In genomic region chr2:173614265-173614930, GRCh38 we compare ENCODE assay signal across 1 cellular context.
TF ChIP-seq lines count a peak whose summit lies in the region.

No MANE protein-coding gene starts in this region.

TF ChIP-seq in HEK293, 187 proteins besides CTCF, POLR2A, EP300 and RAD21 (continued from another document and continues in another):
- TF ChIP-seq ZNF692 (tag by site-specific recombination; IDR thresholded peaks at IDR 0.05) (no peak), ZBTB6 (tag by site-specific recombination; IDR thresholded peaks at IDR 0.05) (no peak), ZNF366 (tag by site-specific recombination; conservative IDR thresholded peaks at IDR 0.05) (no peak), ZNF184 (tag by site-specific recombination; IDR thresholded peaks at IDR 0.05) (no peak), ZNF664 (tag by site-specific recombination; IDR thresholded peaks at IDR 0.05) (no peak), ZNF792 (tag by site-specific recombination; IDR thresholded peaks at IDR 0.05) (no peak), ZNF518A (tag by site-specific recombination; conservative IDR thresholded peaks at IDR 0.05; ENCODE audit: low read depth) (0 out of 2 replicates have a peak, but pooled peaks have one; percentile 39), EGR2 (tag by site-specific recombination; IDR thresholded peaks at IDR 0.05; ENCODE audit: low read depth) (no peak), ZNF580 (tag by site-specific recombination; IDR thresholded peaks at IDR 0.05) (peak; percentile 67), KLF17 (tag by site-specific recombination; IDR thresholded peaks at IDR 0.05) (no peak), ZSCAN30 (tag by site-specific recombination; IDR thresholded peaks at IDR 0.05) (peak; percentile 55; the same call in 1 of the 2 replicates), ZBTB44 (tag by site-specific recombination; IDR thresholded peaks at IDR 0.05) (peak; percentile 64; the same call in 1 of the 2 replicates), ATF2 (tag by site-specific recombination; IDR thresholded peaks at IDR 0.05; ENCODE audit: low read depth) (0 out of 2 replicates have a peak, but pooled peaks have one; percentile 9), ZNF610 (tag by site-specific recombination; IDR thresholded peaks at IDR 0.05; ENCODE audit: borderline replicate concordance) (no peak), ZNF677 (tag by site-specific recombination; IDR thresholded peaks at IDR 0.05) (no peak), ZNF138 (tag by site-specific recombination; IDR thresholded peaks at IDR 0.05; ENCODE audit: borderline replicate concordance) (no peak), ZNF19 (tag by site-specific recombination; IDR thresholded peaks at IDR 0.05; ENCODE audit: low read depth) (no peak), ZFP41 (tag by site-specific recombination; IDR thresholded peaks at IDR 0.05; ENCODE audit: borderline replicate concordance) (no peak), ZNF174 (tag by site-specific recombination; IDR thresholded peaks at IDR 0.05) (no peak), PRDM6 (tag by site-specific recombination; IDR thresholded peaks at IDR 0.05) (peak; percentile 84), SCRT2 (tag by site-specific recombination; IDR thresholded peaks at IDR 0.05) (no peak), ZNF10 (tag by site-specific recombination; IDR thresholded peaks at IDR 0.05) (no peak), ZNF302 (tag by site-specific recombination; IDR thresholded peaks at IDR 0.05; ENCODE audit: low read depth) (no peak), ZNF560 (tag by site-specific recombination; IDR thresholded peaks at IDR 0.05; ENCODE audit: borderline replicate concordance) (no peak), ZNF391 (tag by site-specific recombination; IDR thresholded peaks at IDR 0.05; ENCODE audit: borderline replicate concordance, low read depth) (no peak), ZNF621 (tag by site-specific recombination; IDR thresholded peaks at IDR 0.05) (no peak), ZNF221 (tag by site-specific recombination; IDR thresholded peaks at IDR 0.05; ENCODE audit: borderline replicate concordance) (no peak), ZNF16 (tag by site-specific recombination; IDR thresholded peaks at IDR 0.05; ENCODE audit: low read depth) (no peak), ZNF707 (tag by site-specific recombination; IDR thresholded peaks at IDR 0.05) (no peak), ZNF48 (tag by site-specific recombination; IDR thresholded peaks at IDR 0.05) (no peak), PRDM10 (tag by site-specific recombination; IDR thresholded peaks at IDR 0.05) (no peak), MYNN (tag by site-specific recombination; IDR thresholded peaks at IDR 0.05; ENCODE audit: borderline replicate concordance) (no peak), ZNF140 (tag by site-specific recombination; IDR thresholded peaks at IDR 0.05) (no peak), ZNF704 (tag by site-specific recombination; IDR thresholded peaks at IDR 0.05) (no peak), ZNF133 (tag by site-specific recombination; IDR thresholded peaks at IDR 0.05) (no peak), ZNF394 (tag by site-specific recombination; IDR thresholded peaks at IDR 0.05; ENCODE audit: borderline replicate concordance) (no peak), ZNF843 (tag by site-specific recombination; IDR thresholded peaks at IDR 0.05) (peak; percentile 76), BCL6B (tag by site-specific recombination; IDR thresholded peaks at IDR 0.05) (no peak), ZNF335 (tag by site-specific recombination; conservative IDR thresholded peaks at IDR 0.05) (0 out of 2 replicates have a peak, but pooled peaks have one; percentile 26), RBAK (tag by site-specific recombination; IDR thresholded peaks at IDR 0.05) (no peak), ZNF571 (tag by site-specific recombination; IDR thresholded peaks at IDR 0.05) (no peak)
